14 cellular contexts compared by ENCODE assay signal in the genomic region with DNA sequence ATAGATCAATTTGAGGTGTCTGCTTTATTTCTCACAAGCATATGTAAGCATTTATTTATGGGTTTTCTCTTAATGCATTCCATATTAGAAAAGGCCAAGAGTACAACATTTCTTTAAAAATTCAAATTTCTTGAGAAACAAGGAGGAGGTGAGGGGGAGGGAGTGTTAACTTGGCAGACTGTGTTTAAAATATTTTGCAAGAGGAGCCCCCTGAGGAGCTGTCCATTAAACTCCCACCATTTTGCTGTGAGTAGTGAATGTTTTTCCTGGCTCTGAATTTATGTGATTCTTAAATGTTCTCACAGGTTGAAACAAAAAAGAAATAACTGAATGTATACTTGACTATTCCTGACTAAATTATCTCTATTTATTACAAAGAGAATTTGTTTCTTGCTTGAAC.
DNase-seq lines count a peak whose midpoint lies in the region; TF ChIP-seq lines count a peak whose summit lies in the region.
"Had no signal": no experiment of that assay in that cellular context is flagged by ENCODE, and none has a peak within 500 bp of the region (broad histone marks: within the 10 kb centered on the region; RNA-seq: fewer than 3 reads in every experiment).

No MANE protein-coding gene starts in this region.

- peaks cover 0 to 2% of the 10 kb centered on the region in 2 donors for H3K4me1 ChIP-seq in neuronal stem cell (ENCODE audit: control insufficient read depth in 2 of 2, insufficient read depth in 1 of 2, low read depth in 1 of 2, low read length in 2 of 2)
- H3K4me1 ChIP-seq in adrenal gland (replicated peaks in 1 of 2), result no peaks in the 10 kb centered on the region

- peak overlapping the region; percentile 68 for H2AFZ ChIP-seq in neuronal stem cell (ENCODE audit: low read length)

- H3K4ac ChIP-seq in neuronal stem cell (ENCODE audit: low read length), result no peak overlapping the region

- no peak overlapping the region for H2BK12ac ChIP-seq in neuronal stem cell (ENCODE audit: low read length)

- no peak overlapping the region for H2BK15ac ChIP-seq in neuronal stem cell (ENCODE audit: low read length)

- no peak overlapping the region for H3K27ac Mint-ChIP-seq in activated CD4-positive, alpha-beta memory T cell treated with anti-CD3 and anti-CD28 coated beads, Interleukin-2, amount 10 ng/mL, durations not matched to agents 7 days and 5 days
- H3K27ac Mint-ChIP-seq: HFFc6 had no signal

- no peak overlapping the region for H3K18ac ChIP-seq in neuronal stem cell (ENCODE audit: low read length)

- DNase-seq in NCI-H69 (lab: John Stamatoyannopoulos, UW) (peak; percentile 68), choroid plexus epithelial cell (ENCODE audit: low read depth) (peak; percentile 70), neuronal stem cell (ENCODE audit: low spot score) (no peak), NCI-H2196 (lab: John Stamatoyannopoulos, UW; ENCODE audit: unreplicated experiment) (no peak), adrenal gland (no peak), NCI-H345 treated with DMSO at 0.1 percent for 48 hours (lab: John Stamatoyannopoulos, UW; ENCODE audit: unreplicated experiment) (no peak)
- DNase-seq in activated CD4-positive, alpha-beta memory T cell treated with anti-CD3 and anti-CD28 coated beads, Interleukin-2, amount 10 ng/mL, durations not matched to agents 7 days and 5 days, result no peak
- DNase-seq: HFFc6, NCI-H1048, NCI-H1694, NCI-H510A treated with DMSO at 0.1 percent for 48 hours, SHP77 treated with DMSO at 0.1 percent for 48 hours had no signal

- no peak for TF ChIP-seq CTCF in choroid plexus epithelial cell (conservative IDR thresholded peaks at IDR 0.05; ENCODE audit: low read depth, low read length)
- TF ChIP-seq CTCF in adrenal gland (IDR thresholded peaks at IDR 0.05), result no peak

- no peaks in the 10 kb centered on the region for H3K79me1 ChIP-seq in neuronal stem cell (ENCODE audit: low read depth, low read length)

- peaks cover 6% of the 10 kb centered on the region for H3K36me3 Mint-ChIP-seq in activated CD4-positive, alpha-beta memory T cell treated with anti-CD3 and anti-CD28 coated beads, Interleukin-2, amount 10 ng/mL, durations not matched to agents 7 days and 5 days (ENCODE audit: low read depth)

- POLR2A ChIA-PET in activated CD4-positive, alpha-beta memory T cell treated with anti-CD3 and anti-CD28 coated beads, Interleukin-2, amount 10 ng/mL, durations not matched to agents 7 days and 5 days (lab: Charles Lee), result no interaction called here

- H3K36me3 ChIP-seq in KOPT-K1 (ENCODE audit: insufficient read depth, low read length), result peaks cover 42% of the 10 kb centered on the region
- H3K36me3 ChIP-seq in neuronal stem cell (replicated peaks in 1 of 2; ENCODE audit: control insufficient read depth in 2 of 2, insufficient read depth in 2 of 2, low read length in 2 of 2), result no peaks in the 10 kb centered on the region
- no peaks in the 10 kb centered on the region for H3K36me3 ChIP-seq in adrenal gland (replicated peaks in 1 of 2)
- H3K36me3 ChIP-seq: BLaER1 treated with 17β-estradiol and CSF1 and Interleukin-3, amounts not matched to agents 10 nM and 100 nM had no signal

- no peak overlapping the region for H3K14ac ChIP-seq in neuronal stem cell (ENCODE audit: low read length)

- no peak for TF ChIP-seq POLR2A in adrenal gland (IDR thresholded peaks at IDR 0.05)

- no peak overlapping the region for H3K4me2 ChIP-seq in neuronal stem cell (ENCODE audit: insufficient read depth, low read length, poor library complexity, severe bottlenecking)
- H3K4me2 ChIP-seq: BLaER1 treated with 17β-estradiol and CSF1 and Interleukin-3, amounts not matched to agents 10 nM and 100 nM had no signal

- no peak overlapping the region for H3K23ac ChIP-seq in neuronal stem cell (ENCODE audit: low read depth, low read length, poor library complexity)

- no peak overlapping the region for H3K4me3 Mint-ChIP-seq in activated CD4-positive, alpha-beta memory T cell treated with anti-CD3 and anti-CD28 coated beads, Interleukin-2, amount 10 ng/mL, durations not matched to agents 7 days and 5 days
- H3K4me3 Mint-ChIP-seq: HFFc6 had no signal

- CTCF ChIA-PET in activated CD4-positive, alpha-beta memory T cell treated with anti-CD3 and anti-CD28 coated beads, Interleukin-2, amount 10 ng/mL, durations not matched to agents 7 days and 5 days (lab: Charles Lee), result no interaction called here

- peaks cover 5% of the 10 kb centered on the region for H3K4me1 Mint-ChIP-seq in activated CD4-positive, alpha-beta memory T cell treated with anti-CD3 and anti-CD28 coated beads, Interleukin-2, amount 10 ng/mL, durations not matched to agents 7 days and 5 days

- H3K9me3 Mint-ChIP-seq in activated CD4-positive, alpha-beta memory T cell treated with anti-CD3 and anti-CD28 coated beads, Interleukin-2, amount 10 ng/mL, durations not matched to agents 7 days and 5 days, result peaks cover 2% of the 10 kb centered on the region
- H3K9me3 Mint-ChIP-seq: HFFc6 had no signal

- H3K4me3 ChIP-seq in choroid plexus epithelial cell (ENCODE audit: low read depth, low read length), result no peak overlapping the region
- H3K4me3 ChIP-seq in neuronal stem cell (ENCODE audit: low read length in 2 of 2), result no peak overlapping the region
- no peak overlapping the region for H3K4me3 ChIP-seq in adrenal gland
- H3K4me3 ChIP-seq: BLaER1 treated with 17β-estradiol and CSF1 and Interleukin-3, amounts not matched to agents 10 nM and 100 nM had no signal

- H4K8ac ChIP-seq in neuronal stem cell (ENCODE audit: low read depth, low read length), result no peak overlapping the region

- no peak overlapping the region for H4K91ac ChIP-seq in neuronal stem cell (ENCODE audit: low read depth, low read length, poor library complexity)

- no peak overlapping the region for H2BK5ac ChIP-seq in neuronal stem cell (ENCODE audit: low read length)

- H2AK5ac ChIP-seq in neuronal stem cell (ENCODE audit: low read depth, low read length), result no peak overlapping the region

- H3K27ac ChIP-seq in KOPT-K1 (ENCODE audit: low read depth, low read length, poor library complexity, severe bottlenecking) (peak overlapping the region; percentile 95), neuronal stem cell (replicated peaks; ENCODE audit: low read length) (no peak overlapping the region), adrenal gland (no peak overlapping the region)
- H3K27ac ChIP-seq: BLaER1 treated with 17β-estradiol and CSF1 and Interleukin-3, amounts not matched to agents 10 nM and 100 nM had no signal

- no peak overlapping the region for H3K9ac ChIP-seq in neuronal stem cell (ENCODE audit: low read depth, low read length, poor library complexity)
- H3K9ac ChIP-seq: BLaER1 treated with 17β-estradiol and CSF1 and Interleukin-3, amounts not matched to agents 10 nM and 100 nM had no signal

- peaks cover 3% of the 10 kb centered on the region for H3K27me3 Mint-ChIP-seq in activated CD4-positive, alpha-beta memory T cell treated with anti-CD3 and anti-CD28 coated beads, Interleukin-2, amount 10 ng/mL, durations not matched to agents 7 days and 5 days

- no peaks in the 10 kb centered on the region for H3K27me3 ChIP-seq in neuronal stem cell (ENCODE audit: control insufficient read depth in 3 of 3, insufficient read depth in 3 of 3, low read depth in 1 of 3, low read length in 3 of 3)
- no peaks in the 10 kb centered on the region for H3K27me3 ChIP-seq in adrenal gland
- H3K27me3 ChIP-seq: BLaER1 treated with 17β-estradiol and CSF1 and Interleukin-3, amounts not matched to agents 10 nM and 100 nM had no signal

- H2BK120ac ChIP-seq in neuronal stem cell (ENCODE audit: low read depth, low read length), result no peak overlapping the region

- intact Hi-C loops in adrenal gland (cut with DNase I), result no loop called here

- H3K9me3 ChIP-seq in KOPT-K1 (ENCODE audit: insufficient read depth, low read length, poor library complexity, severe bottlenecking) (no peaks in the 10 kb centered on the region), neuronal stem cell (replicated peaks in 1 of 2; ENCODE audit: control insufficient read depth in 2 of 2, insufficient read depth in 1 of 2, low read depth in 1 of 2, low read length in 2 of 2) (no peaks in the 10 kb centered on the region), adrenal gland (replicated peaks in 1 of 3) (no peaks in the 10 kb centered on the region)

Comparison
In these comparisons a context has a peak if more than half of its experiments do, and no peak if none do; other contexts are left out.
1. DNase-seq: peak in NCI-H69 (single experiment) and choroid plexus epithelial cell (single experiment); none in neuronal stem cell (single experiment), NCI-H2196 (single experiment), adrenal gland (0 of 7), NCI-H345 treated with DMSO at 0.1 percent for 48 hours (single experiment) and activated CD4-positive, alpha-beta memory T cell treated with anti-CD3 and anti-CD28 coated beads, Interleukin-2, amount 10 ng/mL, durations not matched to agents 7 days and 5 days (single experiment).